In the genomic region with DNA sequence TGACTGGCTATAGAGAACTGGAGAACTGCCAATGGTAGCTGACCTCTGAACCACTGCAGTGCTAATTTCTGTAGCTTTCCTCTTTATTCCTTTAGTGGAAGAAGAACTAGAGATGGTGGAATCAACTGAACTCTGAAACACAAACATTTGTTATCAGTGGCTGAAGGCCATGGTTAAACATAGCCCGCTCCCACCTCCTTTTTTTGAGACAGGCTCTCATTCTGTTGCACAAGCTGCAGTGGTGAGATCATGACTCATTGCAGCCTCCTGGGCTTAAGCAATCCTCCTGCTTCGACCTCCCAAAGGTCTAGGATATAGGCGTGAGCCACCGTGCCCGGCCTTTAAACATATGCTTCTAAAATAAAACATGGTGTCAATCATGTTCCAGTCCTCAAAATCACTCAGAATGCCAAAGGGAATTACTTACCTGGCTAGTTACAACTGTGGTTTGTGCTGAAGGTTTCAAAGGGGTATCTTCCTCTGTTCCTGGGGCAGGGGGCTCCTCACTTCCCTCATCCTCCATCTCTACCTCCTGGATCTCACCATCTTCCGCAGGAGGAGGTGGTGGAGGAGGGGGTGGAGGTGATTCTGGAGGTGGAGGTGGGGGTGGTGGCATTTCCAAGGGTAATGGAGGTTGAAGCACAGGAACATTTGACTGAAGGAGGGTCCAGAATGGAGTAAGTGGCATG, we compare ENCODE assay signal across 1 cellular context.
A peak's percentile ranks its signal among the peaks of the same experiment; 100 is the strongest.
TF ChIP-seq lines count a peak whose summit lies in the region.

No MANE protein-coding gene starts in this region.

TF ChIP-seq in HepG2, 621 proteins besides CTCF, POLR2A, EP300 and RAD21 (continued from another document and continues in another):
- TF ChIP-seq THAP7 (CRISPR knock-in tag; IDR thresholded peaks at IDR 0.05) (no peak), ZNF720 (CRISPR knock-in tag; IDR thresholded peaks at IDR 0.05) (no peak), FOXK1 (CRISPR knock-in tag; IDR thresholded peaks at IDR 0.05; ENCODE audit: borderline replicate concordance, low read depth) (peak; percentile 75; the same call in 1 of the 2 replicates), HNF4G (IDR thresholded peaks at IDR 0.05; ENCODE audit: borderline replicate concordance, low read depth, low read length) (peak; percentile 79), HNF4G (CRISPR knock-in tag; IDR thresholded peaks at IDR 0.05; ENCODE audit: borderline replicate concordance, low read depth) (no peak; the same call in 1 of the 2 replicates), ISL2 (CRISPR knock-in tag; IDR thresholded peaks at IDR 0.05) (peak; percentile 95), TFDP2 (CRISPR knock-in tag; IDR thresholded peaks at IDR 0.05) (peak; percentile 58; the same call in 1 of the 2 replicates), ZNF232 (CRISPR knock-in tag; IDR thresholded peaks at IDR 0.05; ENCODE audit: borderline replicate concordance) (0 out of 2 replicates have a peak, but pooled peaks have one; percentile 71), ZNF546 (CRISPR knock-in tag; conservative IDR thresholded peaks at IDR 0.05) (no peak), TBX2 (CRISPR knock-in tag; IDR thresholded peaks at IDR 0.05; ENCODE audit: borderline replicate concordance) (peak; percentile 90), ZFY (CRISPR knock-in tag; IDR thresholded peaks at IDR 0.05) (peak; percentile 44; the same call in 1 of the 2 replicates), SIX4 (CRISPR knock-in tag; IDR thresholded peaks at IDR 0.05) (peak; percentile 55), MED13 (CRISPR knock-in tag; IDR thresholded peaks at IDR 0.05) (peak; percentile 68; the same call in 1 of the 2 replicates), PLRG1 (conservative IDR thresholded peaks at IDR 0.05) (no peak), SAFB2 (CRISPR knock-in tag; IDR thresholded peaks at IDR 0.05; ENCODE audit: borderline replicate concordance, low read depth) (no peak; the same call in 1 of the 2 replicates), MIER3 (CRISPR knock-in tag; IDR thresholded peaks at IDR 0.05; ENCODE audit: borderline replicate concordance) (peak; percentile 78; the same call in 1 of the 2 replicates), FOXC1 (CRISPR knock-in tag; IDR thresholded peaks at IDR 0.05; ENCODE audit: borderline replicate concordance) (peak; percentile 92; the same call in 1 of the 2 replicates), REL (CRISPR knock-in tag; conservative IDR thresholded peaks at IDR 0.05) (no peak), PAF1 (CRISPR knock-in tag; IDR thresholded peaks at IDR 0.05) (no peak), NR2F1 (CRISPR knock-in tag; IDR thresholded peaks at IDR 0.05) (peak; percentile 72 to 88), TP53 (CRISPR knock-in tag; conservative IDR thresholded peaks at IDR 0.05) (peak; percentile 73; the same call in 1 of the 2 replicates), MED1 (CRISPR knock-in tag; IDR thresholded peaks at IDR 0.05) (peak; percentile 93), ELF4 (CRISPR knock-in tag; IDR thresholded peaks at IDR 0.05; ENCODE audit: borderline replicate concordance) (no peak), TGIF2 (CRISPR knock-in tag; IDR thresholded peaks at IDR 0.05) (no peak), ZNF44 (CRISPR knock-in tag; IDR thresholded peaks at IDR 0.05) (no peak), RARA (CRISPR knock-in tag; IDR thresholded peaks at IDR 0.05) (peak; percentile 87), TEAD3 (CRISPR knock-in tag; optimal IDR thresholded peaks at IDR 0.05; ENCODE audit: borderline replicate concordance) (peak; percentile 80), RELA (CRISPR knock-in tag; IDR thresholded peaks at IDR 0.05) (no peak), ZNF619 (CRISPR knock-in tag; IDR thresholded peaks at IDR 0.05) (no peak), ZSCAN22 (CRISPR knock-in tag; IDR thresholded peaks at IDR 0.05) (no peak), IRF9 (CRISPR knock-in tag; IDR thresholded peaks at IDR 0.05; ENCODE audit: borderline replicate concordance) (no peak), ZNF333 (CRISPR knock-in tag; IDR thresholded peaks at IDR 0.05; ENCODE audit: borderline replicate concordance) (no peak), WIZ (CRISPR knock-in tag; IDR thresholded peaks at IDR 0.05) (no peak), NFAT5 (CRISPR knock-in tag; IDR thresholded peaks at IDR 0.05) (no peak), ZBTB25 (CRISPR knock-in tag; IDR thresholded peaks at IDR 0.05) (peak; percentile 75), ZNF850 (CRISPR knock-in tag; conservative IDR thresholded peaks at IDR 0.05) (no peak), NFIC (IDR thresholded peaks at IDR 0.05; ENCODE audit: low read length) (peak; percentile 86), KLF9 (CRISPR knock-in tag; IDR thresholded peaks at IDR 0.05; ENCODE audit: low read depth) (no peak), TARDBP (CRISPR knock-in tag; IDR thresholded peaks at IDR 0.05) (peak; percentile 95), NR2F2 (IDR thresholded peaks at IDR 0.05; ENCODE audit: borderline replicate concordance, low read depth) (peak; percentile 87), LBX2 (CRISPR knock-in tag; IDR thresholded peaks at IDR 0.05; ENCODE audit: borderline replicate concordance) (no peak), HOXA3 (CRISPR knock-in tag; IDR thresholded peaks at IDR 0.05) (peak; percentile 87), ZNF556 (CRISPR knock-in tag; IDR thresholded peaks at IDR 0.05; ENCODE audit: borderline replicate concordance) (peak; percentile 83; the same call in 1 of the 2 replicates), PTBP1 (IDR thresholded peaks at IDR 0.05; ENCODE audit: low read depth, low read length, poor library complexity, severe bottlenecking) (no peak), GTF3A (CRISPR knock-in tag; conservative IDR thresholded peaks at IDR 0.05) (no peak), ZNF547 (CRISPR knock-in tag; IDR thresholded peaks at IDR 0.05) (peak; percentile 68; the same call in 1 of the 2 replicates)
- TF ChIP-seq, protein P1, sequence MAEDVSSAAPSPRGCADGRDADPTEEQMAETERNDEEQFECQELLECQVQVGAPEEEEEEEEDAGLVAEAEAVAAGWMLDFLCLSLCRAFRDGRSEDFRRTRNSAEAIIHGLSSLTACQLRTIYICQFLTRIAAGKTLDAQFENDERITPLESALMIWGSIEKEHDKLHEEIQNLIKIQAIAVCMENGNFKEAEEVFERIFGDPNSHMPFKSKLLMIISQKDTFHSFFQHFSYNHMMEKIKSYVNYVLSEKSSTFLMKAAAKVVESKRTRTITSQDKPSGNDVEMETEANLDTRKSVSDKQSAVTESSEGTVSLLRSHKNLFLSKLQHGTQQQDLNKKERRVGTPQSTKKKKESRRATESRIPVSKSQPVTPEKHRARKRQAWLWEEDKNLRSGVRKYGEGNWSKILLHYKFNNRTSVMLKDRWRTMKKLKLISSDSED (CRISPR knock-in tag; IDR thresholded peaks at IDR 0.05) = no peak
- TF ChIP-seq, protein P2, sequence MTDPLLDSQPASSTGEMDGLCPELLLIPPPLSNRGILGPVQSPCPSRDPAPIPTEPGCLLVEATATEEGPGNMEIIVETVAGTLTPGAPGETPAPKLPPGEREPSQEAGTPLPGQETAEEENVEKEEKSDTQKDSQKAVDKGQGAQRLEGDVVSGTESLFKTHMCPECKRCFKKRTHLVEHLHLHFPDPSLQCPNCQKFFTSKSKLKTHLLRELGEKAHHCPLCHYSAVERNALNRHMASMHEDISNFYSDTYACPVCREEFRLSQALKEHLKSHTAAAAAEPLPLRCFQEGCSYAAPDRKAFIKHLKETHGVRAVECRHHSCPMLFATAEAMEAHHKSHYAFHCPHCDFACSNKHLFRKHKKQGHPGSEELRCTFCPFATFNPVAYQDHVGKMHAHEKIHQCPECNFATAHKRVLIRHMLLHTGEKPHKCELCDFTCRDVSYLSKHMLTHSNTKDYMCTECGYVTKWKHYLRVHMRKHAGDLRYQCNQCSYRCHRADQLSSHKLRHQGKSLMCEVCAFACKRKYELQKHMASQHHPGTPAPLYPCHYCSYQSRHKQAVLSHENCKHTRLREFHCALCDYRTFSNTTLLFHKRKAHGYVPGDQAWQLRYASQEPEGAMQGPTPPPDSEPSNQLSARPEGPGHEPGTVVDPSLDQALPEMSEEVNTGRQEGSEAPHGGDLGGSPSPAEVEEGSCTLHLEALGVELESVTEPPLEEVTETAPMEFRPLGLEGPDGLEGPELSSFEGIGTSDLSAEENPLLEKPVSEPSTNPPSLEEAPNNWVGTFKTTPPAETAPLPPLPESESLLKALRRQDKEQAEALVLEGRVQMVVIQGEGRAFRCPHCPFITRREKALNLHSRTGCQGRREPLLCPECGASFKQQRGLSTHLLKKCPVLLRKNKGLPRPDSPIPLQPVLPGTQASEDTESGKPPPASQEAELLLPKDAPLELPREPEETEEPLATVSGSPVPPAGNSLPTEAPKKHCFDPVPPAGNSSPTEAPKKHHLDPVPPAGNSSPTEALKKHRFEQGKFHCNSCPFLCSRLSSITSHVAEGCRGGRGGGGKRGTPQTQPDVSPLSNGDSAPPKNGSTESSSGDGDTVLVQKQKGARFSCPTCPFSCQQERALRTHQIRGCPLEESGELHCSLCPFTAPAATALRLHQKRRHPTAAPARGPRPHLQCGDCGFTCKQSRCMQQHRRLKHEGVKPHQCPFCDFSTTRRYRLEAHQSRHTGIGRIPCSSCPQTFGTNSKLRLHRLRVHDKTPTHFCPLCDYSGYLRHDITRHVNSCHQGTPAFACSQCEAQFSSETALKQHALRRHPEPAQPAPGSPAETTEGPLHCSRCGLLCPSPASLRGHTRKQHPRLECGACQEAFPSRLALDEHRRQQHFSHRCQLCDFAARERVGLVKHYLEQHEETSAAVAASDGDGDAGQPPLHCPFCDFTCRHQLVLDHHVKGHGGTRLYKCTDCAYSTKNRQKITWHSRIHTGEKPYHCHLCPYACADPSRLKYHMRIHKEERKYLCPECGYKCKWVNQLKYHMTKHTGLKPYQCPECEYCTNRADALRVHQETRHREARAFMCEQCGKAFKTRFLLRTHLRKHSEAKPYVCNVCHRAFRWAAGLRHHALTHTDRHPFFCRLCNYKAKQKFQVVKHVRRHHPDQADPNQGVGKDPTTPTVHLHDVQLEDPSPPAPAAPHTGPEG (CRISPR knock-in tag; IDR thresholded peaks at IDR 0.05) = 0 out of 2 replicates have a peak, but pooled peaks have one; percentile 64
